In the genomic region with DNA sequence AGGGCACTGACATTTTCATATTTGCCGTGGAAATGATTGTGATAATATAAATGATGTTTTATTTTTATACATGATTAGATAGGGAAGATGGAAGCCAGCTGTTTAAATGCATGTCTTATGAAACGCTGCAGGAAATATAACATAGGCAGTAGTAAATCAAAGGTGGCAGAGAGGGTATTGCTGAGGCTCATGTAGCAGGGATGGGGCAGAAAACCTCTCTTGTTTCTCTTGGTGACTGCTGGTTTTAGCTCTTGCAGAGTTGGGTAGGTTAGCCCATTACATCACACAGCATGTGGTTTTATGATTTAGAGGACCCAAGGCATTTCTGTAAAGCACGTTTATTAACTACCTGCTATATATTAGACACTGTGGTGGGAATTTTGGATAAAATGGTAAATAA, we compare ENCODE assay signal across 17 cellular contexts.
"Had no signal": no experiment of that assay in that cellular context is flagged by ENCODE, and none has a peak within 500 bp of the region (broad histone marks: within the 10 kb centered on the region; RNA-seq: fewer than 3 reads in every experiment).

No MANE protein-coding gene starts in this region.

- H3K4me3 ChIP-seq: adrenal gland, breast epithelium, mucosa of descending colon, thyroid gland had no signal

- H3K36me3 ChIP-seq: adrenal gland, breast epithelium, thyroid gland had no signal

- H3K27ac ChIP-seq: foreskin keratinocyte, thyroid gland had no signal

- H3K4me1 ChIP-seq: breast epithelium, foreskin keratinocyte, thyroid gland had no signal

- H3K27me3 ChIP-seq: adrenal gland, breast epithelium, foreskin keratinocyte, thyroid gland had no signal

- DNase-seq: activated CD4-positive, alpha-beta T cell treated with anti-CD3 and anti-CD28 coated beads, Interleukin-2, amount 10 ng/mL, durations not matched to agents 7 days and 5 days; activated CD8-positive, alpha-beta memory T cell treated with anti-CD3 and anti-CD28 coated beads, Interleukin-2, amount 10 ng/mL, durations not matched to agents 7 days and 5 days; activated CD8-positive, alpha-beta T cell treated with anti-CD3 and anti-CD28 coated beads for 36 hours; adrenal gland; cerebellar nuclear complex; effector CD8-positive, alpha-beta T cell; erythroblast; foreskin keratinocyte; immature natural killer cell; kidney glomerular epithelial cell; mucosa of descending colon; naive thymus-derived CD4-positive, alpha-beta T cell; small intestine; stimulated activated CD4-positive, alpha-beta T cell treated with anti-CD3 and anti-CD28 coated beads, Interleukin-4, amount 100 ng/mL, for 1 hour; stimulated activated naive CD4-positive, alpha-beta T cell; thyroid gland had no signal
